In genomic region chr6:44257007-44257752, GRCh38 we compare ENCODE assay signal across 1 cellular context.
A peak's percentile ranks its signal among the peaks of the same experiment; 100 is the strongest.
TF ChIP-seq lines count a peak whose summit lies in the region.

A gene with protein sequence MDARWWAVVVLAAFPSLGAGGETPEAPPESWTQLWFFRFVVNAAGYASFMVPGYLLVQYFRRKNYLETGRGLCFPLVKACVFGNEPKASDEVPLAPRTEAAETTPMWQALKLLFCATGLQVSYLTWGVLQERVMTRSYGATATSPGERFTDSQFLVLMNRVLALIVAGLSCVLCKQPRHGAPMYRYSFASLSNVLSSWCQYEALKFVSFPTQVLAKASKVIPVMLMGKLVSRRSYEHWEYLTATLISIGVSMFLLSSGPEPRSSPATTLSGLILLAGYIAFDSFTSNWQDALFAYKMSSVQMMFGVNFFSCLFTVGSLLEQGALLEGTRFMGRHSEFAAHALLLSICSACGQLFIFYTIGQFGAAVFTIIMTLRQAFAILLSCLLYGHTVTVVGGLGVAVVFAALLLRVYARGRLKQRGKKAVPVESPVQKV (minus strand): TSS chr6:44257528. CDS start chr6:44257410, 118 bp downstream.

TF ChIP-seq in K562, 482 proteins besides CTCF, POLR2A, EP300 and RAD21 (continues in another document):
- TF ChIP-seq TEAD4 (IDR thresholded peaks at IDR 0.05; ENCODE audit: low read length) (no peak), TEAD4 (CRISPR knock-in tag; IDR thresholded peaks at IDR 0.05; ENCODE audit: borderline replicate concordance) (no peak), SIX5 (IDR thresholded peaks at IDR 0.05; ENCODE audit: borderline replicate concordance in 1 of 2, insufficient read depth in 1 of 2, low read depth in 1 of 2, low read length in 2 of 2) (no peak), STAT6 (CRISPR knock-in tag; IDR thresholded peaks at IDR 0.05) (no peak), CCNT2 (IDR thresholded peaks at IDR 0.05; ENCODE audit: borderline replicate concordance, extremely low read depth, insufficient read length, low read depth, low read length) (peak; percentile 93), SREBF1 (IDR thresholded peaks at IDR 0.05; ENCODE audit: borderline replicate concordance, low read depth, low read length) (no peak), PHF8 (IDR thresholded peaks at IDR 0.05; ENCODE audit: borderline replicate concordance, low read length) (peak; percentile 97), ZNF780A (CRISPR knock-in tag; IDR thresholded peaks at IDR 0.05) (no peak), CBFA2T3 (IDR thresholded peaks at IDR 0.05) (peak; percentile 25; the same call in 1 of the 2 replicates), TAF15 (IDR thresholded peaks at IDR 0.05; ENCODE audit: low read depth, low read length) (no peak), PYGO2 (tag; IDR thresholded peaks at IDR 0.05) (no peak), POLR2AphosphoS2 (IDR thresholded peaks at IDR 0.05; ENCODE audit: low read length) (no peak; the same call in 1 of the 2 replicates), JUNB (CRISPR knock-in tag; conservative IDR thresholded peaks at IDR 0.05) (no peak), PRPF4 (IDR thresholded peaks at IDR 0.05; ENCODE audit: insufficient read depth, low read depth, low read length, poor library complexity, severe bottlenecking) (no peak), GTF2A2 (tag; IDR thresholded peaks at IDR 0.05) (no peak), ZNF75A (CRISPR knock-in tag; IDR thresholded peaks at IDR 0.05) (no peak), ETV6 (IDR thresholded peaks at IDR 0.05; ENCODE audit: borderline replicate concordance in 1 of 2, low read depth in 2 of 2, low read length in 1 of 2) (no peak), ETV6 (CRISPR knock-in tag; IDR thresholded peaks at IDR 0.05; ENCODE audit: borderline replicate concordance) (no peak), ZNF24 (IDR thresholded peaks at IDR 0.05) (peak; percentile 57; the same call in 1 of the 2 replicates), NEUROD1 (IDR thresholded peaks at IDR 0.05; ENCODE audit: borderline replicate concordance, low read depth, low read length, partially characterized antibody) (peak; percentile 49), JUN (IDR thresholded peaks at IDR 0.05; ENCODE audit: borderline replicate concordance, low read depth, low read length) (no peak; the same call in 1 of the 2 replicates), JUN (CRISPR knock-in tag; IDR thresholded peaks at IDR 0.05; ENCODE audit: borderline replicate concordance) (no peak; the same call in 1 of the 2 replicates), ZNF253 (CRISPR knock-in tag; conservative IDR thresholded peaks at IDR 0.05) (no peak), POLR2H (tag; IDR thresholded peaks at IDR 0.05; ENCODE audit: low read depth) (peak; percentile 75), FOXA1 (IDR thresholded peaks at IDR 0.05; ENCODE audit: borderline replicate concordance) (no peak), THAP12 (CRISPR knock-in tag; IDR thresholded peaks at IDR 0.05) (peak; percentile 96), ZKSCAN1 (IDR thresholded peaks at IDR 0.05; ENCODE audit: low read depth, low read length) (no peak; the same call in none of the 2 replicates), KDM4B (IDR thresholded peaks at IDR 0.05; ENCODE audit: borderline replicate concordance in 2 of 2, low read depth in 1 of 2) (peak in 1 of 2 experiments; percentile 83; a peak in 2 of 4 replicates), ZKSCAN8 (CRISPR knock-in tag; IDR thresholded peaks at IDR 0.05) (no peak), BMI1 (IDR thresholded peaks at IDR 0.05; ENCODE audit: low read length) (no peak), MCM5 (IDR thresholded peaks at IDR 0.05; ENCODE audit: low read depth) (no peak), RFX1 (IDR thresholded peaks at IDR 0.05) (no peak), DACH1 (IDR thresholded peaks at IDR 0.05; ENCODE audit: partially characterized antibody) (peak; percentile 10), SAP30 (IDR thresholded peaks at IDR 0.05; ENCODE audit: borderline replicate concordance, insufficient read depth, low read depth, low read length, poor library complexity, severe bottlenecking) (peak; percentile 73), MAX (CRISPR knock-in tag; IDR thresholded peaks at IDR 0.05) (peak; percentile 96), SRSF1 (IDR thresholded peaks at IDR 0.05; ENCODE audit: low read depth, low read length) (no peak), ZNF699 (CRISPR knock-in tag; IDR thresholded peaks at IDR 0.05; ENCODE audit: insufficient replicate concordance) (no peak), ERF (CRISPR knock-in tag; IDR thresholded peaks at IDR 0.05) (0 out of 2 replicates have a peak, but pooled peaks have one; percentile 11)
- TF ChIP-seq, protein P1, sequence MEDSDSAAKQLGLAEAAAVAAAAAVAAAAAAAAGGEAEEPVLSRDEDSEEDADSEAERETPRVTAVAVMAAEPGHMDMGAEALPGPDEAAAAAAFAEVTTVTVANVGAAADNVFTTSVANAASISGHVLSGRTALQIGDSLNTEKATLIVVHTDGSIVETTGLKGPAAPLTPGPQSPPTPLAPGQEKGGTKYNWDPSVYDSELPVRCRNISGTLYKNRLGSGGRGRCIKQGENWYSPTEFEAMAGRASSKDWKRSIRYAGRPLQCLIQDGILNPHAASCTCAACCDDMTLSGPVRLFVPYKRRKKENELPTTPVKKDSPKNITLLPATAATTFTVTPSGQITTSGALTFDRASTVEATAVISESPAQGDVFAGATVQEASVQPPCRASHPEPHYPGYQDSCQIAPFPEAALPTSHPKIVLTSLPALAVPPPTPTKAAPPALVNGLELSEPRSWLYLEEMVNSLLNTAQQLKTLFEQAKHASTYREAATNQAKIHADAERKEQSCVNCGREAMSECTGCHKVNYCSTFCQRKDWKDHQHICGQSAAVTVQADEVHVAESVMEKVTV (CRISPR knock-in tag; IDR thresholded peaks at IDR 0.05) = no peak
- TF ChIP-seq, protein P2, sequence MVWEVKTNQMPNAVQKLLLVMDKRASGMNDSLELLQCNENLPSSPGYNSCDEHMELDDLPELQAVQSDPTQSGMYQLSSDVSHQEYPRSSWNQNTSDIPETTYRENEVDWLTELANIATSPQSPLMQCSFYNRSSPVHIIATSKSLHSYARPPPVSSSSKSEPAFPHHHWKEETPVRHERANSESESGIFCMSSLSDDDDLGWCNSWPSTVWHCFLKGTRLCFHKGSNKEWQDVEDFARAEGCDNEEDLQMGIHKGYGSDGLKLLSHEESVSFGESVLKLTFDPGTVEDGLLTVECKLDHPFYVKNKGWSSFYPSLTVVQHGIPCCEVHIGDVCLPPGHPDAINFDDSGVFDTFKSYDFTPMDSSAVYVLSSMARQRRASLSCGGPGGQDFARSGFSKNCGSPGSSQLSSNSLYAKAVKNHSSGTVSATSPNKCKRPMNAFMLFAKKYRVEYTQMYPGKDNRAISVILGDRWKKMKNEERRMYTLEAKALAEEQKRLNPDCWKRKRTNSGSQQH (CRISPR knock-in tag; IDR thresholded peaks at IDR 0.05) = 0 out of 2 replicates have a peak, but pooled peaks have one; percentile 2
- TF ChIP-seq, protein P3, sequence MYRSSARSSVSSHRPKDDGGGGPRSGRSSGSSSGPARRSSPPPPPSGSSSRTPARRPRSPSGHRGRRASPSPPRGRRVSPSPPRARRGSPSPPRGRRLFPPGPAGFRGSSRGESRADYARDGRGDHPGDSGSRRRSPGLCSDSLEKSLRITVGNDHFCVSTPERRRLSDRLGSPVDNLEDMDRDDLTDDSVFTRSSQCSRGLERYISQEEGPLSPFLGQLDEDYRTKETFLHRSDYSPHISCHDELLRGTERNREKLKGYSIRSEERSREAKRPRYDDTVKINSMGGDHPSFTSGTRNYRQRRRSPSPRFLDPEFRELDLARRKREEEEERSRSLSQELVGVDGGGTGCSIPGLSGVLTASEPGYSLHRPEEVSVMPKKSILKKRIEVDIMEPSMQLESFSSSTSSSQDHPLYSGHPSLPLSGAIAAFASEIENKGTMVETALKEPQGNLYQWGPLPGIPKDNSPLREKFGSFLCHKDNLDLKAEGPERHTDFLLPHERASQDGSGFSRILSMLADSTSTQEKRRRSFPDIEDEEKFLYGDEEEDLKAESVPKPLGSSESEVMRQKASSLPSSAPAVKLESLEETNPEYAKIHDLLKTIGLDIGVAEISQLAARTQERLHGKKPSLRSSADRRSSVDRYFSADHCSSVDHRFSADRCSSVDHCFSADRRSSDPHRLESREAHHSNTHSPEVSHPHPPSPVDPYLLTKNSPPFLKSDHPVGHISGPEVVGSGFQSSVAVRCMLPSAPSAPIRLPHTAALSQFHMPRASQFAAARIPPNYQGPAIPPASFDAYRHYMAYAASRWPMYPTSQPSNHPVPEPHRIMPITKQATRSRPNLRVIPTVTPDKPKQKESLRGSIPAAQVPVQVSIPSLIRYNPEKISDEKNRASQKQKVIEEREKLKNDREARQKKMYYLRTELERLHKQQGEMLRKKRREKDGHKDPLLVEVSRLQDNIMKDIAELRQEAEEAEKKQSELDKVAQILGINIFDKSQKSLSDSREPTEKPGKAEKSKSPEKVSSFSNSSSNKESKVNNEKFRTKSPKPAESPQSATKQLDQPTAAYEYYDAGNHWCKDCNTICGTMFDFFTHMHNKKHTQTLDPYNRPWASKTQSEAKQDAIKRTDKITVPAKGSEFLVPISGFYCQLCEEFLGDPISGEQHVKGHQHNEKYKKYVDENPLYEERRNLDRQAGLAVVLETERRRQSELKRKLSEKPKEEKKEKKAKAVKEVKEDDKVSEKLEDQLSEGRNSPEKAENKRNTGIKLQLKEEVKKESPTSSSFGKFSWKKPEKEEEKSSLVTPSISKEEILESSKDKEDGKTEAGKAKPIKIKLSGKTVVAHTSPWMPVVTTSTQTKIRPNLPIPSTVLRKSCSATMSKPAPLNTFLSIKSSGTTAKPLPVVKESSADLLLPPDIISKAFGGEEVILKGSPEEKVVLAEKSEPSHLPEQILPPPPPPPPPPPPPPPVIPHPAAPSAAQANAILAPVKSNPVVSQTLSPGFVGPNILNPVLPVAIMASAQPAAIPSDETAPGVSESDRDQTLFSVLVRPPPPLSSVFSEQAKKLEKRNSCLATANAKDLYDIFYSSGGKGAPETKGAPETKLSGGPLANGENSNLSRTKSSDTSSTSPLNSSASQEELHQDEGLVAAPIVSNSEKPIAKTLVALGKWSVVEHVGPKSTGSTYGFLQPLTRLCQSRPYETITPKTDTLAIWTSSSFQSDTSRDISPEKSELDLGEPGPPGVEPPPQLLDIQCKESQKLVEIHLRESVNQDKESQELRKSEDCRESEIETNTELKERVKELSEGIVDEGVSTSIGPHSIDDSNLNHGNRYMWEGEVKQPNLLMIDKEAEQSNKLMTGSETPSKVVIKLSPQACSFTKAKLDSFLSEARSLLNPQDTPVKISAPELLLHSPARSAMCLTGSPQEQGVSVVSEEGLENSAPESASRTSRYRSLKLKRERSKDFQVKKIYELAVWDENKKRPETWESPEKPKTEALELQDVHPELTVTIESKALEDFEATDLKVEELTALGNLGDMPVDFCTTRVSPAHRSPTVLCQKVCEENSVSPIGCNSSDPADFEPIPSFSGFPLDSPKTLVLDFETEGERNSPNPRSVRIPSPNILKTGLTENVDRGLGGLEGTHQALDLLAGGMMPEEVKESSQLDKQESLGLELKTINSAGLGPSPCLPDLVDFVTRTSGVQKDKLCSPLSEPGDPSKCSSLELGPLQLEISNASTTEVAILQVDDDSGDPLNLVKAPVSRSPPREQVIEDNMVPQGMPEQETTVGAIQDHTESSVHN (IDR thresholded peaks at IDR 0.05; ENCODE audit: borderline replicate concordance in 1 of 2, low read depth in 1 of 2) = no peak
